Comparison of ENCODE assay signal across 8 cellular contexts in genomic region chr3:198157231-198157868, GRCh38.
DNase-seq lines count a peak whose midpoint lies in the region; ATAC-seq, FAIRE-seq and TF ChIP-seq lines count a peak whose summit lies in the region.
"Not testable (repeated sequence)": the region's sequence is repeated elsewhere in the genome, so short reads cannot be mapped to it uniquely, and the experiment has no call there.

No MANE protein-coding gene starts in this region.

- not testable (repeated sequence) for H3K27me3 ChIP-seq in CD4-positive, CD25-positive, alpha-beta regulatory T cell (ENCODE audit: control insufficient read depth, insufficient read depth, low read length); GM12878 (replicated peaks in 1 of 2; ENCODE audit: control insufficient read depth in 2 of 2, insufficient read depth in 2 of 2, low read length in 1 of 2); heart right ventricle

- not testable (repeated sequence) for H3K9me3 ChIP-seq in CD4-positive, CD25-positive, alpha-beta regulatory T cell (ENCODE audit: control insufficient read depth in 2 of 2, low read length in 2 of 2); GM12878 (replicated peaks; ENCODE audit: control insufficient read depth, insufficient read depth, low read length); heart right ventricle

- not testable (repeated sequence) for H3K4me3 Mint-ChIP-seq in CD4-positive, CD25-positive, alpha-beta regulatory T cell; activated B cell treated with CpG ODN at 0.5 μM for 24 hours
- H3K4me3 Mint-ChIP-seq in naive B cell: peak overlapping the region in 1 of 8 donors; percentile 59

- not testable (repeated sequence) for H3K27ac Mint-ChIP-seq in CD4-positive, CD25-positive, alpha-beta regulatory T cell; activated B cell treated with CpG ODN at 0.5 μM for 24 hours; naive B cell

- TF ChIP-seq EP300 in GM12878 (IDR thresholded peaks at IDR 0.05; ENCODE audit: borderline replicate concordance in 1 of 2, control insufficient read depth in 1 of 2, low read depth in 2 of 2, low read length in 2 of 2): not testable (repeated sequence)

- FAIRE-seq in GM12878 (lab: Jason Lieb, UNC): not testable (repeated sequence)

- not testable (repeated sequence) for DNase-seq in CD4-positive, CD25-positive, alpha-beta regulatory T cell; activated B cell treated with CpG ODN at 0.5 μM for 24 hours; GM12878 (ENCODE audit: low read depth, low spot score); heart right ventricle; naive B cell; sciatic nerve (ENCODE audit: low spot score)

- not testable (repeated sequence) for H3K27me3 Mint-ChIP-seq in CD4-positive, CD25-positive, alpha-beta regulatory T cell; activated B cell treated with CpG ODN at 0.5 μM for 24 hours; naive B cell

- TF ChIP-seq CTCF in activated B cell treated with CpG ODN at 0.5 μM for 24 hours (IDR thresholded peaks at IDR 0.05); GM12878 (IDR thresholded peaks at IDR 0.05 in 2 of 3, conservative IDR thresholded peaks at IDR 0.05 in 1 of 3; ENCODE audit: control insufficient read depth in 2 of 3, extremely low read depth in 1 of 3, insufficient read depth in 1 of 3, low read depth in 3 of 3, low read length in 3 of 3); heart right ventricle (IDR thresholded peaks at IDR 0.05): not testable (repeated sequence)

- not testable (repeated sequence) for H3K36me3 Mint-ChIP-seq in CD4-positive, CD25-positive, alpha-beta regulatory T cell; activated B cell treated with CpG ODN at 0.5 μM for 24 hours (ENCODE audit: low read depth); naive B cell

- intact Hi-C loops in activated B cell treated with CpG ODN at 0.5 μM for 24 hours (cut with micrococcal nuclease); GM12878 (cut with micrococcal nuclease; ENCODE audit: unreplicated experiment); heart right ventricle (cut with DNase I); sciatic nerve (cut with DNase I): not testable (repeated sequence)

- TF ChIP-seq POLR2A in GM12878 (IDR thresholded peaks at IDR 0.05; ENCODE audit: low read depth, low read length): not testable (repeated sequence)

- BruUV-seq in GM12878 (replicated peaks; lab: Mats Ljungman, UMichigan): not testable (repeated sequence)

- SMC1A ChIA-PET in GM12878 (lab: Charles Lee; ENCODE audit: uncharacterized antibody, unreplicated experiment): not testable (repeated sequence)

- H3K36me3 ChIP-seq in CD4-positive, CD25-positive, alpha-beta regulatory T cell (ENCODE audit: control insufficient read depth, insufficient read depth, low read length); GM12878 (ENCODE audit: control insufficient read depth in 2 of 2, insufficient read depth in 2 of 2, low read length in 1 of 2); heart right ventricle: not testable (repeated sequence)

- not testable (repeated sequence) for H2AFZ ChIP-seq in GM12878 (ENCODE audit: control insufficient read depth, low read depth, low read length)

- peak; percentile 92 to 94 for ATAC-seq in CD4-positive, CD25-positive, alpha-beta regulatory T cell (ENCODE audit: low read depth in 2 of 2)
- peak; percentile 54 for ATAC-seq in GM21723 (IDR thresholded peaks at IDR 0.05; ENCODE audit: unreplicated experiment)
- ATAC-seq in HG03159 (IDR thresholded peaks at IDR 0.05; ENCODE audit: unreplicated experiment): peak; percentile 65
- ATAC-seq in activated B cell treated with CpG ODN at 0.5 μM for 24 hours (ENCODE audit: low read depth): peak; percentile 86
- ATAC-seq in GM12878: peak; percentile 18; the same call in 2 of the 3 replicates
- ATAC-seq in heart right ventricle: peak in 6 of 8 donors; percentile 27 to 73 (median 64)
- ATAC-seq in naive B cell (ENCODE audit: low read depth in 2 of 2): peak; percentile 86 to 94
- peak; percentile 65 for ATAC-seq in sciatic nerve

- in situ Hi-C loops in GM12878 (cut with MboI): not testable (repeated sequence)

- H4K20me1 ChIP-seq in GM12878 (ENCODE audit: control insufficient read depth, insufficient read depth): not testable (repeated sequence)

- not testable (repeated sequence) for H3K27ac ChIP-seq in CD4-positive, CD25-positive, alpha-beta regulatory T cell (ENCODE audit: insufficient read depth, low read length, poor library complexity, severe bottlenecking); GM12878 (ENCODE audit: control insufficient read depth, insufficient read depth); heart right ventricle

- POLR2A ChIA-PET in activated B cell treated with CpG ODN at 0.5 μM for 24 hours (lab: Charles Lee); GM12878 (lab: Charles Lee): not testable (repeated sequence)

- H3K9ac ChIP-seq in GM12878 (ENCODE audit: control insufficient read depth, insufficient read depth, low read length): not testable (repeated sequence)

- not testable (repeated sequence) for TF ChIP-seq RAD21 in GM12878 (IDR thresholded peaks at IDR 0.05; ENCODE audit: insufficient read depth, low read depth, low read length)

- not testable (repeated sequence) for H3K79me2 ChIP-seq in GM12878 (ENCODE audit: control insufficient read depth, insufficient read depth, low read length)

- H3K4me1 Mint-ChIP-seq in CD4-positive, CD25-positive, alpha-beta regulatory T cell; activated B cell treated with CpG ODN at 0.5 μM for 24 hours; naive B cell: not testable (repeated sequence)

- H3K4me3 ChIP-seq in CD4-positive, CD25-positive, alpha-beta regulatory T cell (ENCODE audit: low read depth, low read length); GM12878; heart right ventricle: not testable (repeated sequence)

- H3K4me1 ChIP-seq in CD4-positive, CD25-positive, alpha-beta regulatory T cell (ENCODE audit: control insufficient read depth, insufficient read depth, low read length, poor library complexity, severe bottlenecking); GM12878 (ENCODE audit: control insufficient read depth, insufficient read depth, low read length); heart right ventricle: not testable (repeated sequence)

- CTCF ChIA-PET in activated B cell treated with CpG ODN at 0.5 μM for 24 hours (lab: Charles Lee); GM12878 (lab: Yijun Ruan, JAX): not testable (repeated sequence)

- H3K9me3 Mint-ChIP-seq in CD4-positive, CD25-positive, alpha-beta regulatory T cell; activated B cell treated with CpG ODN at 0.5 μM for 24 hours; naive B cell: not testable (repeated sequence)

- 29% methylated on average over 9 of the region's 42 CpGs for WGBS in GM12878 (ENCODE audit: insufficient coverage, insufficient replicate concordance, low lambda C conversion rate, missing lambda C conversion rate)
- 16 to 23% methylated on average over 5 to 9 of the region's 42 CpGs for WGBS in heart right ventricle, 2 donors

- RAD21 ChIA-PET in GM12878 (lab: Charles Lee; ENCODE audit: unreplicated experiment): not testable (repeated sequence)

- H3K4me2 ChIP-seq in GM12878 (ENCODE audit: control insufficient read depth, insufficient read depth): not testable (repeated sequence)

Comparison
In these comparisons a context has a peak if more than half of its experiments do, and no peak if none do; other contexts are left out.
1. ATAC-seq: peak in every context shown above with its lines; median percentile 93 in CD4-positive, CD25-positive, alpha-beta regulatory T cell; 90 in naive B cell; 86 in activated B cell treated with CpG ODN at 0.5 μM for 24 hours; 65 in HG03159; 65 in sciatic nerve; 64 in heart right ventricle; 54 in GM21723; 18 in GM12878.